Comparison of ENCODE assay signal across 31 cellular contexts in genomic region chr1:164764333-164764732, GRCh38.
DNase-seq lines count a peak whose midpoint lies in the region; ATAC-seq, FAIRE-seq and TF ChIP-seq lines count a peak whose summit lies in the region.
"Had no signal": no experiment of that assay in that cellular context is flagged by ENCODE, and none has a peak within 500 bp of the region (broad histone marks: within the 10 kb centered on the region; RNA-seq: fewer than 3 reads in every experiment).

No MANE protein-coding gene starts in this region.

- intact Hi-C loops in left cardiac atrium (cut with DNase I): no loop called here

- no peak overlapping the region for H4K91ac ChIP-seq in H9 (ENCODE audit: insufficient read length, low read depth, low read length)

- H3K4me3 ChIP-seq in cardiac muscle cell (no peak overlapping the region), astrocyte (ENCODE audit: insufficient read depth, low read depth, low read length) (no peak overlapping the region)
- H3K4me3 ChIP-seq: adrenal gland, heart left ventricle, prostate gland had no signal

- H3K79me1 ChIP-seq in H9 (ENCODE audit: insufficient read depth, low read depth, low read length, poor library complexity, severe bottlenecking): no peaks in the 10 kb centered on the region

- no peak overlapping the region for H2BK20ac ChIP-seq in H9 (ENCODE audit: low read depth, low read length, poor library complexity, severe bottlenecking)

- H2BK15ac ChIP-seq in H9 (ENCODE audit: low read depth, low read length): no peak overlapping the region

- no peak for TF ChIP-seq CTCF in cardiac muscle cell (IDR thresholded peaks at IDR 0.05; ENCODE audit: low read depth, low read length)
- TF ChIP-seq CTCF in astrocyte (IDR thresholded peaks at IDR 0.05; ENCODE audit: insufficient read depth, low read depth, low read length): no peak
- TF ChIP-seq CTCF in H9 (conservative IDR thresholded peaks at IDR 0.05): no peak

- H3K9me3 Mint-ChIP-seq in astrocyte (ENCODE audit: unreplicated experiment) (no peaks in the 10 kb centered on the region), H9 (no peaks in the 10 kb centered on the region)
- H3K9me3 Mint-ChIP-seq: activated naive CD4-positive, alpha-beta T cell treated with anti-CD3 and anti-CD28 coated beads for 36 hours had no signal

- no peaks in the 10 kb centered on the region for H3K27me3 ChIP-seq in cardiac muscle cell
- H3K27me3 ChIP-seq in astrocyte (ENCODE audit: insufficient read depth, low read length): no peaks in the 10 kb centered on the region
- H3K27me3 ChIP-seq in H9 (ENCODE audit: insufficient read depth, low read length): no peaks in the 10 kb centered on the region
- H3K27me3 ChIP-seq: adrenal gland, heart left ventricle had no signal

- peak overlapping the region; percentile 42 for H3K27ac ChIP-seq in cardiac muscle cell
- H3K27ac ChIP-seq in astrocyte (ENCODE audit: low read depth, low read length): no peak overlapping the region
- no peak overlapping the region for H3K27ac ChIP-seq in H9 (ENCODE audit: insufficient read length, low read depth, low read length)
- H3K27ac ChIP-seq: 22Rv1, epithelial cell of prostate, prostate gland, VCaP had no signal

- H3K23me2 ChIP-seq in H9 (ENCODE audit: insufficient read length, low read depth, low read length, poor library complexity, severe bottlenecking): no peaks in the 10 kb centered on the region

- H2BK120ac ChIP-seq in H9 (ENCODE audit: low read depth, low read length, poor library complexity, severe bottlenecking): no peak overlapping the region

- no peak overlapping the region for H3T11ph ChIP-seq in H9 (ENCODE audit: low read length)

- H3K79me2 ChIP-seq in astrocyte (ENCODE audit: insufficient read depth, low read length): no peaks in the 10 kb centered on the region
- H3K79me2 ChIP-seq in H9 (ENCODE audit: insufficient read depth, low read length): no peaks in the 10 kb centered on the region

- H3K23ac ChIP-seq in H9 (ENCODE audit: insufficient read length, low read depth, low read length): no peak overlapping the region

- no peak for DNase-seq in cardiac muscle cell (ENCODE audit: low read depth in 1 of 2, low spot score in 1 of 2)
- DNase-seq in left cardiac atrium: no peak
- DNase-seq in astrocyte (ENCODE audit: low read depth): peak; percentile 49
- peak; percentile 73 for DNase-seq in iris pigment epithelial cell (ENCODE audit: low read depth)
- DNase-seq in T-helper 17 cell: no peak
- DNase-seq in H9: no peak
- no peak for DNase-seq in HK-2 (ENCODE audit: unreplicated experiment)
- no peak for DNase-seq in HPDE6-E6E7 (ENCODE audit: extremely low spot score)
- DNase-seq: activated CD4-positive, alpha-beta T cell treated with anti-CD3 and anti-CD28 coated beads for 36 hours; activated CD8-positive, alpha-beta T cell treated with anti-CD3 and anti-CD28 coated beads, Interleukin-2, amount 10 ng/mL, durations not matched to agents 7 days and 5 days; activated naive CD4-positive, alpha-beta T cell treated with anti-CD3 and anti-CD28 coated beads for 36 hours; adrenal gland; CD4-positive, CD25-positive, alpha-beta regulatory T cell; cortex of kidney; effector memory CD4-positive, alpha-beta T cell; H7; heart left ventricle; naive B cell; stimulated activated CD4-positive, alpha-beta T cell treated with anti-CD3 and anti-CD28 coated beads, Interleukin-4, amount 100 ng/mL, for 4 hours; trophoblast cell had no signal

- no peak overlapping the region for H3K14ac ChIP-seq in H9 (ENCODE audit: insufficient read depth, low read length)

- H3K9me3 ChIP-seq in cardiac muscle cell (ENCODE audit: low read depth): no peaks in the 10 kb centered on the region
- no peaks in the 10 kb centered on the region for H3K9me3 ChIP-seq in astrocyte (ENCODE audit: insufficient read depth, low read depth, low read length)
- no peaks in the 10 kb centered on the region for H3K9me3 ChIP-seq in T-helper 17 cell (ENCODE audit: control insufficient read depth, low read length, poor library complexity, severe bottlenecking)
- no peaks in the 10 kb centered on the region for H3K9me3 ChIP-seq in H9 (ENCODE audit: control insufficient read depth, low read depth, low read length)
- H3K9me3 ChIP-seq: adrenal gland, heart left ventricle, prostate gland had no signal

- H4K20me1 ChIP-seq in astrocyte (ENCODE audit: insufficient read depth, low read length): no peaks in the 10 kb centered on the region
- no peaks in the 10 kb centered on the region for H4K20me1 ChIP-seq in H9 (ENCODE audit: control insufficient read depth, insufficient read depth, insufficient read length)

- WGBS in H9 (ENCODE audit: extremely low coverage, insufficient read length, low lambda C conversion rate): no CpG with 5 or more reads among the region's 1 CpG

- no peak overlapping the region for H3K4me2 ChIP-seq in astrocyte (ENCODE audit: low read length)
- no peak overlapping the region for H3K4me2 ChIP-seq in H9 (ENCODE audit: insufficient read depth, insufficient read length, low read length)

- peak overlapping the region; percentile 8 for H3K27ac Mint-ChIP-seq in astrocyte (ENCODE audit: unreplicated experiment)
- H3K27ac Mint-ChIP-seq in T-helper 17 cell: no peak overlapping the region
- H3K27ac Mint-ChIP-seq in H9: no peak overlapping the region
- H3K27ac Mint-ChIP-seq: activated CD4-positive, alpha-beta T cell treated with anti-CD3 and anti-CD28 coated beads for 36 hours; activated CD8-positive, alpha-beta T cell treated with anti-CD3 and anti-CD28 coated beads, Interleukin-2, amount 10 ng/mL, durations not matched to agents 7 days and 5 days; activated naive CD4-positive, alpha-beta T cell treated with anti-CD3 and anti-CD28 coated beads for 36 hours; CD4-positive, CD25-positive, alpha-beta regulatory T cell; naive B cell had no signal

- no peak overlapping the region for H2AFZ ChIP-seq in astrocyte (ENCODE audit: low read depth, low read length)
- H2AFZ ChIP-seq in H9 (ENCODE audit: low read length): no peak overlapping the region

- H2BK5ac ChIP-seq in H9 (ENCODE audit: insufficient read length, low read length): no peak overlapping the region

- no peak overlapping the region for H4K5ac ChIP-seq in H9 (ENCODE audit: insufficient read length, low read depth, low read length)

- no peak overlapping the region for H4K8ac ChIP-seq in H9 (replicated peaks; ENCODE audit: insufficient read length, low read depth, low read length)

- H3K36me3 Mint-ChIP-seq in astrocyte (ENCODE audit: low read depth, unreplicated experiment) (no peaks in the 10 kb centered on the region), T-helper 17 cell (ENCODE audit: low read depth) (no peaks in the 10 kb centered on the region), H9 (ENCODE audit: insufficient read depth in 1 of 3, low read depth in 3 of 3) (peaks cover 3 to 10% (median 6%) of the 10 kb centered on the region in 3 experiments; a peak in 6 of 7 replicates)
- H3K36me3 Mint-ChIP-seq: CD4-positive, CD25-positive, alpha-beta regulatory T cell; naive B cell had no signal

- H2AK5ac ChIP-seq in H9 (ENCODE audit: insufficient read length, low read length): no peak overlapping the region

- ATAC-seq in left cardiac atrium: no peak
- ATAC-seq in T-helper 17 cell: no peak
- ATAC-seq: activated CD4-positive, alpha-beta T cell treated with anti-CD3 and anti-CD28 coated beads for 36 hours; activated CD8-positive, alpha-beta T cell treated with anti-CD3 and anti-CD28 coated beads, Interleukin-2, amount 10 ng/mL, durations not matched to agents 7 days and 5 days; heart left ventricle; Right ventricle myocardium inferior; sciatic nerve had no signal

- H3K4ac ChIP-seq in H9 (ENCODE audit: low read depth, low read length): no peak overlapping the region

- H3K9ac ChIP-seq in astrocyte (ENCODE audit: low read length): no peak overlapping the region
- no peak overlapping the region for H3K9ac ChIP-seq in H9 (ENCODE audit: extremely low read depth, insufficient read length, low read length)

- H3K27me3 Mint-ChIP-seq in astrocyte (ENCODE audit: low read depth, unreplicated experiment) (no peaks in the 10 kb centered on the region), T-helper 17 cell (no peaks in the 10 kb centered on the region), H9 (ENCODE audit: low read depth) (no peaks in the 10 kb centered on the region)
- H3K27me3 Mint-ChIP-seq: activated CD4-positive, alpha-beta T cell treated with anti-CD3 and anti-CD28 coated beads for 36 hours; CD4-positive, CD25-positive, alpha-beta regulatory T cell had no signal

- H3K4me3 Mint-ChIP-seq in astrocyte (ENCODE audit: unreplicated experiment): no peak overlapping the region
- no peak overlapping the region for H3K4me3 Mint-ChIP-seq in T-helper 17 cell
- no peak overlapping the region for H3K4me3 Mint-ChIP-seq in H9
- H3K4me3 Mint-ChIP-seq: activated CD4-positive, alpha-beta T cell treated with anti-CD3 and anti-CD28 coated beads for 36 hours; activated CD8-positive, alpha-beta T cell treated with anti-CD3 and anti-CD28 coated beads, Interleukin-2, amount 10 ng/mL, durations not matched to agents 7 days and 5 days; activated naive CD4-positive, alpha-beta T cell treated with anti-CD3 and anti-CD28 coated beads for 36 hours; CD4-positive, CD25-positive, alpha-beta regulatory T cell; naive B cell had no signal

- no peaks in the 10 kb centered on the region for H3K36me3 ChIP-seq in cardiac muscle cell
- H3K36me3 ChIP-seq in astrocyte (ENCODE audit: insufficient read depth, low read length): no peaks in the 10 kb centered on the region
- H3K36me3 ChIP-seq: adrenal gland, heart left ventricle, prostate gland had no signal

- H3K4me1 ChIP-seq in cardiac muscle cell (ENCODE audit: low read depth) (peaks cover 22% of the 10 kb centered on the region), astrocyte (ENCODE audit: insufficient read depth, low read length) (peaks cover 43% of the 10 kb centered on the region), H9 (ENCODE audit: insufficient read depth, low read length) (no peaks in the 10 kb centered on the region)
- H3K4me1 ChIP-seq: prostate gland had no signal

- FAIRE-seq in astrocyte (lab: Jason Lieb, UNC): no peak
- FAIRE-seq: bronchial epithelial cell, D721Med, GM18507, GM19239, keratinocyte had no signal

- no peak overlapping the region for H2BK12ac ChIP-seq in H9 (ENCODE audit: insufficient read length, low read depth, low read length)

- H3K18ac ChIP-seq in H9 (ENCODE audit: insufficient read length, low read depth, low read length): no peak overlapping the region

- peaks cover 52% of the 10 kb centered on the region for H3K4me1 Mint-ChIP-seq in astrocyte (ENCODE audit: low read depth, unreplicated experiment)
- no peaks in the 10 kb centered on the region for H3K4me1 Mint-ChIP-seq in T-helper 17 cell
- H3K4me1 Mint-ChIP-seq in H9: peaks cover 10 to 15% of the 10 kb centered on the region in 2 experiments
- H3K4me1 Mint-ChIP-seq: activated CD4-positive, alpha-beta T cell treated with anti-CD3 and anti-CD28 coated beads for 36 hours; CD4-positive, CD25-positive, alpha-beta regulatory T cell; naive B cell had no signal

- no peak overlapping the region for H3K56ac ChIP-seq in H9 (ENCODE audit: insufficient read length, low read depth, low read length)

Comparison
In these comparisons a context has a peak if more than half of its experiments do, and no peak if none do; other contexts are left out.
1. DNase-seq: peak in astrocyte (single experiment) and iris pigment epithelial cell (single experiment); none in cardiac muscle cell (0 of 2), left cardiac atrium (single experiment), T-helper 17 cell (0 of 3), H9 (single experiment), HK-2 (single experiment) and HPDE6-E6E7 (single experiment).